In genomic region chr1:22777658-22778057, GRCh38 we compare ENCODE assay signal across 21 cellular contexts.
DNase-seq lines count a peak whose midpoint lies in the region; ATAC-seq and TF ChIP-seq lines count a peak whose summit lies in the region.
"Had no signal": no experiment of that assay in that cellular context is flagged by ENCODE, and none has a peak within 500 bp of the region (broad histone marks: within the 10 kb centered on the region; RNA-seq: fewer than 3 reads in every experiment).

No MANE protein-coding gene starts in this region.

- H3K4me2 ChIP-seq in Karpas-422 (ENCODE audit: low read depth, low read length, poor library complexity, severe bottlenecking) (peak overlapping the region; percentile 52), mesenchymal stem cell (ENCODE audit: low read length, poor library complexity, severe bottlenecking) (no peak overlapping the region)
- H3K4me2 ChIP-seq: A549; BLaER1 treated with 17β-estradiol and CSF1 and Interleukin-3, amounts not matched to agents 10 nM and 100 nM; GM23338 had no signal

- TF ChIP-seq CTCF in HEK293 (tag by site-specific recombination; IDR thresholded peaks at IDR 0.05) = no peak

- no peak overlapping the region for H3K14ac ChIP-seq in mesenchymal stem cell (ENCODE audit: low read length in 2 of 2)

- no peak overlapping the region for H3K4me3 ChIP-seq in HEK293 (ENCODE audit: low read depth, low read length)
- no peak overlapping the region for H3K4me3 ChIP-seq in Karpas-422 (ENCODE audit: low read length)
- no peak overlapping the region for H3K4me3 ChIP-seq in mesenchymal stem cell (ENCODE audit: insufficient read depth in 1 of 2, low read depth in 1 of 2, low read length in 2 of 2)
- H3K4me3 ChIP-seq: A549; BLaER1 treated with 17β-estradiol and CSF1 and Interleukin-3, amounts not matched to agents 10 nM and 100 nM; GM12878; GM23338; HAP-1 had no signal

- no peak for ATAC-seq in HG03045 (IDR thresholded peaks at IDR 0.05; ENCODE audit: unreplicated experiment)
- ATAC-seq: A549, GM12878 had no signal

- no peak overlapping the region for H2BK15ac ChIP-seq in mesenchymal stem cell (ENCODE audit: low read depth, poor library complexity, severe bottlenecking)

- H3K9ac ChIP-seq in Karpas-422 (ENCODE audit: low read length) = no peak overlapping the region
- H3K9ac ChIP-seq in mesenchymal stem cell (ENCODE audit: low read length) = no peak overlapping the region
- H3K9ac ChIP-seq: BLaER1 treated with 17β-estradiol and CSF1 and Interleukin-3, amounts not matched to agents 10 nM and 100 nM had no signal

- H3K36me3 ChIP-seq in HEK293 (ENCODE audit: control insufficient read depth in 2 of 2, insufficient read depth in 1 of 2, low read length in 2 of 2) (no peaks in the 10 kb centered on the region), Karpas-422 (ENCODE audit: insufficient read depth, low read length) (no peaks in the 10 kb centered on the region), mesenchymal stem cell (ENCODE audit: control insufficient read depth in 1 of 2, insufficient read depth in 2 of 2, low read depth in 1 of 2, low read length in 2 of 2) (peaks cover 0 to 18% of the 10 kb centered on the region in 2 experiments)
- H3K36me3 ChIP-seq: BE2C; BLaER1 treated with 17β-estradiol and CSF1 and Interleukin-3, amounts not matched to agents 10 nM and 100 nM; HAP-1 had no signal

- 91% methylated on average over 4 of the region's 4 CpGs for WGBS in mesenchymal stem cell

- no peak overlapping the region for H2AK5ac ChIP-seq in mesenchymal stem cell (ENCODE audit: low read length, severe bottlenecking)

- H2BK120ac ChIP-seq in mesenchymal stem cell (ENCODE audit: low read depth, low read length) = no peak overlapping the region

- H2BK5ac ChIP-seq in mesenchymal stem cell (ENCODE audit: low read depth, low read length, poor library complexity, severe bottlenecking) = no peak overlapping the region

- H3K9me2 ChIP-seq in Karpas-422 (replicated peaks; ENCODE audit: insufficient read depth, low read length) = no peaks in the 10 kb centered on the region

- H3K23ac ChIP-seq in mesenchymal stem cell (ENCODE audit: low read length in 2 of 2) = no peak overlapping the region

- H3K9me3 ChIP-seq in HEK293 (ENCODE audit: control insufficient read depth, insufficient read depth, low read depth, low read length) (no peaks in the 10 kb centered on the region), Karpas-422 (ENCODE audit: low read length) (no peaks in the 10 kb centered on the region), mesenchymal stem cell (ENCODE audit: control insufficient read depth, low read length) (no peaks in the 10 kb centered on the region)
- H3K9me3 ChIP-seq: A549; BE2C; BLaER1 treated with 17β-estradiol and CSF1 and Interleukin-3, amounts not matched to agents 10 nM and 100 nM; HAP-1 had no signal

- peak; percentile 68 for DNase-seq in Karpas-422
- no peak for DNase-seq in mesenchymal stem cell
- DNase-seq in cerebellum (ENCODE audit: low spot score) = no peak
- DNase-seq in NOMO-1 treated with dmso at 0.1 percent for 144 hours (lab: John Stamatoyannopoulos, UW; ENCODE audit: unreplicated experiment) = no peak
- DNase-seq: 8988T; ACHN; AML-193; BE2C; CD4-positive, alpha-beta T cell; CD8-positive, alpha-beta memory T cell; DMS 273 treated with DMSO at 0.1 percent for 48 hours; DMS79; EL; GDM1 had no signal

- no peak overlapping the region for H2AFZ ChIP-seq in Karpas-422 (ENCODE audit: low read length)
- no peak overlapping the region for H2AFZ ChIP-seq in mesenchymal stem cell (ENCODE audit: low read depth, low read length)
- H2AFZ ChIP-seq: GM23338 had no signal

- POLR2A ChIA-PET in HEK293 (lab: Yijun Ruan, JAX) = no interaction called here

- H3K4ac ChIP-seq in mesenchymal stem cell (ENCODE audit: low read depth in 1 of 2, low read length in 2 of 2) = no peak overlapping the region

- H3K79me2 ChIP-seq in Karpas-422 (ENCODE audit: low read length) = no peaks in the 10 kb centered on the region

- H3K18ac ChIP-seq in mesenchymal stem cell (ENCODE audit: low read depth in 1 of 2, low read length in 2 of 2) = no peak overlapping the region

- H3K27me3 ChIP-seq in Karpas-422 (ENCODE audit: low read length) (no peaks in the 10 kb centered on the region), mesenchymal stem cell (ENCODE audit: control insufficient read depth in 1 of 2, insufficient read depth in 1 of 2, low read length in 2 of 2) (peaks cover 0 to 18% of the 10 kb centered on the region in 2 experiments)
- H3K27me3 ChIP-seq: BE2C; BLaER1 treated with 17β-estradiol and CSF1 and Interleukin-3, amounts not matched to agents 10 nM and 100 nM had no signal

- no peak overlapping the region for H4K8ac ChIP-seq in mesenchymal stem cell (ENCODE audit: low read length)

- no peaks in the 10 kb centered on the region for H4K20me1 ChIP-seq in Karpas-422 (ENCODE audit: insufficient read depth, low read depth, low read length)

- H3K4me1 ChIP-seq in HEK293 (ENCODE audit: control insufficient read depth, insufficient read depth, low read length) (no peaks in the 10 kb centered on the region; the same call in 1 of the 2 replicates), Karpas-422 (ENCODE audit: low read length) (peaks cover 58% of the 10 kb centered on the region), mesenchymal stem cell (ENCODE audit: control insufficient read depth, insufficient read depth, low read depth, low read length) (peaks cover 27% of the 10 kb centered on the region)
- H3K4me1 ChIP-seq: BE2C, HAP-1 had no signal

- peaks cover 54% of the 10 kb centered on the region for H3K79me1 ChIP-seq in mesenchymal stem cell (replicated peaks; ENCODE audit: low read length, poor library complexity, severe bottlenecking)

- peak overlapping the region; percentile 18 for H4K91ac ChIP-seq in mesenchymal stem cell (ENCODE audit: low read length)

- CTCF ChIA-PET in HEK293 (lab: Yijun Ruan, JAX) = interaction anchor here (2.4 kb wide), 1 partner anchor 73 kb away, joined by 8 read pairs; no protein-coding TSS in a partner anchor

- no peak overlapping the region for H2BK12ac ChIP-seq in mesenchymal stem cell (ENCODE audit: low read length in 2 of 2)

- no peak overlapping the region for H3K27ac ChIP-seq in HEK293 (ENCODE audit: extremely low read depth, low read depth, low read length)
- H3K27ac ChIP-seq in Karpas-422 (ENCODE audit: low read length) = peak overlapping the region; percentile 64
- H3K27ac ChIP-seq in mesenchymal stem cell (ENCODE audit: low read length, poor library complexity, severe bottlenecking) = no peak overlapping the region
- H3K27ac ChIP-seq: A549; BLaER1 treated with 17β-estradiol and CSF1 and Interleukin-3, amounts not matched to agents 10 nM and 100 nM had no signal

TF ChIP-seq in HEK293, 187 proteins besides CTCF, POLR2A, EP300 and RAD21:
- TF ChIP-seq PRDM6 (tag by site-specific recombination; IDR thresholded peaks at IDR 0.05) (no peak), ZNF664 (tag by site-specific recombination; IDR thresholded peaks at IDR 0.05) (peak; percentile 80), ZNF341 (tag by site-specific recombination; IDR thresholded peaks at IDR 0.05; ENCODE audit: low read depth) (no peak)
